In the genomic region with DNA sequence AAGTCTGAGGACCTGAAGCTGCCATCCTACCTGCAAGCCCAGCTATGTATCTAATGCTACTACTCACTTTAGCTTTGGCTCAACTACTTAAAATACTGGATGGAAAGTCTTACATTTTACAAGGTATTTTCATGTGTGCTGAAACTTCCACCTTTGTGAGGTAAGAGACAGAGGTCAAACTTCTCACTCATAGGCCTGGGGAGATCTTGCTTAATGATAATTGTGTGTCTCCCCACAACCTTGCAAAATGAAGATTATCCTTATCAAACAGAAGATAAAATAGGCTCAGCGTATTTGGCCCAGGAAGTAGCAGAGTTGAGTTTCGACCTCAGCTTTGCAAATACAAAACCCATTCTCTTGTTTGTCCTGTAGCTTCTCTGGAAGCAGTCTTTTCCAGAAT, we compare ENCODE assay signal across 9 cellular contexts.
"Had no signal": no experiment of that assay in that cellular context is flagged by ENCODE, and none has a peak within 500 bp of the region (broad histone marks: within the 10 kb centered on the region; RNA-seq: fewer than 3 reads in every experiment).

No MANE protein-coding gene starts in this region.

- H3K4me1 ChIP-seq: HAP-1 had no signal

- H2AFZ ChIP-seq: GM23248, GM23338 had no signal

- H3K9me3 Mint-ChIP-seq: GM23338, H9, HFFc6 had no signal

- H3K27ac Mint-ChIP-seq: GM23338 had no signal

- H3K4me2 ChIP-seq: GM23338 had no signal

- DNase-seq: GM23248, GOT3, H7, H9, HCEC 1CT, HFFc6 had no signal

- H3K4me3 ChIP-seq: GM23248, GM23338, HAP-1 had no signal

- H3K4me1 Mint-ChIP-seq: GM23338, H9 had no signal

- H3K9ac ChIP-seq: GM23248 had no signal

- ATAC-seq: GM23338, HCT116 had no signal

- H3K27ac ChIP-seq: GM23248 had no signal

- H3K9me3 ChIP-seq: HAP-1 had no signal

- H3K4me3 Mint-ChIP-seq: GM23338, H9, HFFc6 had no signal
